19 cellular contexts compared by ENCODE assay signal in the genomic region with DNA sequence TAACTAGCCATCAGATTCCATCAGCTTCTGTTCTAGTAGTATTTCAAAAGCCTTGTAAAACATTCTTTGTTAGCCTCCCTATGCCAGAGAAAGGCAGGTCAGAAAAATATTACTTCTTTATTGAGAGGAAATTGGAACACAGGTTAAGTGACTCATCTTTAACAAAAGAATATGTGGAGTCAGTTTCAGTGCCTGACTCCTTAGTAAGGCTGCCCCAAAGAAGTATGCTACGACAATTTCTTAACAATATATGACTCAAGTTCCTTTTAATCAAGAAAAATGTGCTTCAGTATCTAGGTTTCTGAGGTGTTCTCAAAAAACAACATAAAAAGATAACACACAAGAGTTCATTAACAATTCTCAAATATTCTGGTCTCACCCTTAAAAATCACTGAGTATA.
A peak's percentile ranks its signal among the peaks of the same experiment; 100 is the strongest.
DNase-seq lines count a peak whose midpoint lies in the region; ATAC-seq, FAIRE-seq and TF ChIP-seq lines count a peak whose summit lies in the region.
"Had no signal": no experiment of that assay in that cellular context is flagged by ENCODE, and none has a peak within 500 bp of the region (broad histone marks: within the 10 kb centered on the region; RNA-seq: fewer than 3 reads in every experiment).

No MANE protein-coding gene starts in this region.

- no peak overlapping the region for H3K9ac ChIP-seq in HepG2 (ENCODE audit: insufficient read depth, low read depth, low read length)

- H3K27ac ChIP-seq in PC-9 (peak overlapping the region; percentile 26; the same call in 1 of the 2 replicates), HepG2 (ENCODE audit: extremely low read length, insufficient read depth, low read length) (no peak overlapping the region), dorsolateral prefrontal cortex (no peak overlapping the region)
- H3K27ac ChIP-seq: Peyer's patch, SJCRH30 had no signal

- TF ChIP-seq POLR2A in HepG2 (IDR thresholded peaks at IDR 0.05; ENCODE audit: insufficient read depth in 1 of 2, low read depth in 2 of 2, low read length in 2 of 2), result no peak

- no peaks in the 10 kb centered on the region; the same call in 1 of the 2 replicates for H3F3A ChIP-seq in PC-9 (ENCODE audit: insufficient read depth, low read depth)

- no peak overlapping the region for H3K4me2 ChIP-seq in PC-9
- no peak overlapping the region for H3K4me2 ChIP-seq in HepG2 (ENCODE audit: low read depth, low read length)

- H2AFZ ChIP-seq in PC-9 (no peak overlapping the region), HepG2 (ENCODE audit: low read length) (no peak overlapping the region)

- CTCF ChIA-PET in PC-9 (lab: Charles Lee) (no interaction called here), HepG2 (lab: Yijun Ruan, JAX; ENCODE audit: low intra/inter-chr PET ratio, low total read pairs) (no interaction called here)

- no peaks in the 10 kb centered on the region for H3K27me3 ChIP-seq in PC-9 (ENCODE audit: insufficient read depth, low read depth)
- H3K27me3 ChIP-seq in HepG2 (ENCODE audit: control insufficient read depth in 1 of 2, insufficient read depth in 2 of 2, low read length in 2 of 2), result no peaks in the 10 kb centered on the region
- no peaks in the 10 kb centered on the region for H3K27me3 ChIP-seq in dorsolateral prefrontal cortex
- H3K27me3 ChIP-seq: Peyer's patch, SJCRH30 had no signal

- no peaks in the 10 kb centered on the region for H3K79me2 ChIP-seq in PC-9 (ENCODE audit: low read depth)
- H3K79me2 ChIP-seq in HepG2 (ENCODE audit: insufficient read depth, low read length), result no peaks in the 10 kb centered on the region

- DNase-seq in ELR (ENCODE audit: low read depth), result peak; percentile 24
- DNase-seq in PC-9, result peak in 1 of 2 experiments; percentile 37
- DNase-seq in dermis blood vessel endothelial cell, result peak; percentile 34
- DNase-seq in iris pigment epithelial cell (ENCODE audit: low read depth), result peak; percentile 18
- DNase-seq in HepG2 (ENCODE audit: low spot score), result no peak
- DNase-seq in SW 1271 (lab: John Stamatoyannopoulos, UW), result no peak
- DNase-seq in dorsolateral prefrontal cortex, result no peak
- DNase-seq: EL; MM.1S; NCI-H1048; NCI-H1436; NCI-H1930; NCI-H510A; NK-92 treated with Interleukin-12 subunit alpha and Interleukin-12 subunit beta, amount 100 ng/mL, for 24 hours; Peyer's patch; SJCRH30 had no signal

- POLR2A ChIA-PET in PC-9 (lab: Charles Lee; ENCODE audit: unreplicated experiment) (no interaction called here), HepG2 (lab: Yijun Ruan, JAX) (no interaction called here)

- TF ChIP-seq EP300 in HepG2 (IDR thresholded peaks at IDR 0.05; ENCODE audit: low read depth in 2 of 2, low read length in 2 of 2) (no peak), HepG2 (CRISPR knock-in tag; IDR thresholded peaks at IDR 0.05; ENCODE audit: borderline replicate concordance) (no peak)

- no peaks in the 10 kb centered on the region; the same call in 1 of the 2 replicates for H3K36me3 ChIP-seq in PC-9 (ENCODE audit: low read depth)
- H3K36me3 ChIP-seq in HepG2 (replicated peaks in 1 of 2; ENCODE audit: control insufficient read depth in 1 of 2, insufficient read depth in 2 of 2, low read length in 2 of 2), result peaks cover 5 to 28% of the 10 kb centered on the region in 2 experiments

- in situ Hi-C loops in HepG2 (cut with HindIII; ENCODE audit: extremely low pct_ligation_motif_present, low pct_unique_long_range_greater_than_20kb), result no loop called here

- H3K9me3 ChIP-seq in PC-9 (ENCODE audit: insufficient read depth, low read depth) (no peaks in the 10 kb centered on the region), HepG2 (ENCODE audit: low read length) (no peaks in the 10 kb centered on the region)
- H3K9me3 ChIP-seq: Peyer's patch, SJCRH30 had no signal

- H3K9me2 ChIP-seq in PC-9 (ENCODE audit: insufficient read depth), result no peaks in the 10 kb centered on the region

- no peak for FAIRE-seq in HepG2 (lab: Jason Lieb, UNC)
- FAIRE-seq: D721Med, GM19239, K562 had no signal

- no TSS peak for BruUV-seq in PC-9 (replicated peaks; lab: Mats Ljungman, UMichigan)
- no TSS peak for BruUV-seq in HepG2 (replicated peaks; lab: Mats Ljungman, UMichigan)

- TF ChIP-seq CTCF in PC-9 (conservative IDR thresholded peaks at IDR 0.05) (no peak), HepG2 (CRISPR knock-in tag; IDR thresholded peaks at IDR 0.05) (no peak), dorsolateral prefrontal cortex (IDR thresholded peaks at IDR 0.05 in 54 of 56, conservative IDR thresholded peaks at IDR 0.05 in 2 of 56; ENCODE audit: low read depth in 1 of 56, partially characterized antibody in 56 of 56) (no peak)

- H3K4me1 ChIP-seq in PC-9 (replicated peaks; ENCODE audit: insufficient read depth) (0 out of 2 replicates have a peak, but pooled peaks cover 4% of the 10 kb centered on the region), HepG2 (ENCODE audit: insufficient read depth, low read length) (no peaks in the 10 kb centered on the region)
- H3K4me1 ChIP-seq: Peyer's patch had no signal

- TF ChIP-seq RAD21 in HepG2 (CRISPR knock-in tag; IDR thresholded peaks at IDR 0.05), result no peak

- intact Hi-C loops in PC-9 (cut with micrococcal nuclease; ENCODE audit: unreplicated experiment), result loop anchor here (5.0 kb wide), 1 partner anchor 331 kb away; no protein-coding TSS in a partner anchor
- intact Hi-C loops in HepG2 (cut with micrococcal nuclease; ENCODE audit: unreplicated experiment), result no loop called here
- intact Hi-C loops in dorsolateral prefrontal cortex (cut with DNase I), result no loop called here

- H4K20me1 ChIP-seq in PC-9 (ENCODE audit: insufficient read depth) (no peaks in the 10 kb centered on the region; the same call in 1 of the 2 replicates), HepG2 (ENCODE audit: insufficient read depth, low read length) (no peaks in the 10 kb centered on the region)

- WGBS in HepG2 (ENCODE audit: low lambda C conversion rate), result 97% methylated on average over 1 of the region's 1 CpG

- no peak for ATAC-seq in HepG2
- ATAC-seq: K562 had no signal

- H3K4me3 ChIP-seq in PC-9, result no peak overlapping the region
- H3K4me3 ChIP-seq in HepG2 (replicated peaks in 1 of 3; ENCODE audit: insufficient read depth in 1 of 3, low read depth in 2 of 3, low read length in 3 of 3), result no peak overlapping the region
- no peak overlapping the region for H3K4me3 ChIP-seq in dorsolateral prefrontal cortex
- H3K4me3 ChIP-seq: K562, Peyer's patch, SJCRH30 had no signal

TF ChIP-seq in HepG2, 621 proteins besides CTCF, POLR2A, EP300 and RAD21:
- no peak for TF ChIP-seq ZNF563 (CRISPR knock-in tag; IDR thresholded peaks at IDR 0.05)
- TF ChIP-seq GTF2F1 (IDR thresholded peaks at IDR 0.05; ENCODE audit: low read length), result no peak
- no peak for TF ChIP-seq ZNF720 (CRISPR knock-in tag; IDR thresholded peaks at IDR 0.05)
- TF ChIP-seq ATRX (CRISPR knock-in tag; IDR thresholded peaks at IDR 0.05; ENCODE audit: borderline replicate concordance), result no peak
- no peak for TF ChIP-seq ZNF709 (CRISPR knock-in tag; IDR thresholded peaks at IDR 0.05)
- TF ChIP-seq MIER2 (CRISPR knock-in tag; IDR thresholded peaks at IDR 0.05), result no peak
- TF ChIP-seq SRSF9 (IDR thresholded peaks at IDR 0.05; ENCODE audit: borderline replicate concordance, insufficient read depth, low read depth, low read length, poor library complexity, severe bottlenecking), result no peak
TF ChIP-seq in HepG2: peak in this region for 0.

Comparison
In these comparisons a context has a peak if more than half of its experiments do, and no peak if none do; other contexts are left out.
1. DNase-seq: peak in ELR (single experiment), dermis blood vessel endothelial cell (single experiment) and iris pigment epithelial cell (single experiment); none in HepG2 (single experiment), SW 1271 (0 of 2) and dorsolateral prefrontal cortex (0 of 10).